Comparison of ENCODE assay signal across 1 cellular context in genomic region chr9:80285325-80285724, GRCh38.
TF ChIP-seq lines count a peak whose summit lies in the region.

No MANE protein-coding gene starts in this region.

TF ChIP-seq in H1, 55 proteins besides CTCF, POLR2A, EP300 and RAD21:
- no peak for TF ChIP-seq SUZ12 (IDR thresholded peaks at IDR 0.05; ENCODE audit: low read length)
- TF ChIP-seq TAF7 (optimal IDR thresholded peaks at IDR 0.05; ENCODE audit: borderline replicate concordance, low read depth, low read length): no peak
- no peak for TF ChIP-seq NRF1 (IDR thresholded peaks at IDR 0.05; ENCODE audit: low read depth, low read length)
- TF ChIP-seq SIN3A (conservative IDR thresholded peaks at IDR 0.05 in 1 of 2, IDR thresholded peaks at IDR 0.05 in 1 of 2; ENCODE audit: low read depth in 1 of 2, low read length in 2 of 2): no peak
- no peak for TF ChIP-seq CBX8 (IDR thresholded peaks at IDR 0.05; ENCODE audit: borderline replicate concordance, low read depth, low read length)
- no peak for TF ChIP-seq JUND (IDR thresholded peaks at IDR 0.05; ENCODE audit: low read length)
- no peak for TF ChIP-seq FOSL1 (IDR thresholded peaks at IDR 0.05; ENCODE audit: insufficient read depth, low read depth, low read length)
- TF ChIP-seq EZH2 (IDR thresholded peaks at IDR 0.05; ENCODE audit: low read depth, low read length, severe bottlenecking): no peak
- TF ChIP-seq HDAC2 (IDR thresholded peaks at IDR 0.05; ENCODE audit: borderline replicate concordance in 1 of 2, low read depth in 2 of 2, low read length in 2 of 2): no peak
- TF ChIP-seq KDM1A (IDR thresholded peaks at IDR 0.05; ENCODE audit: borderline replicate concordance, low read length): no peak
TF ChIP-seq in H1: peak in this region for 0.
